ENCODE assay signal across 13 cellular contexts in the genomic region with DNA sequence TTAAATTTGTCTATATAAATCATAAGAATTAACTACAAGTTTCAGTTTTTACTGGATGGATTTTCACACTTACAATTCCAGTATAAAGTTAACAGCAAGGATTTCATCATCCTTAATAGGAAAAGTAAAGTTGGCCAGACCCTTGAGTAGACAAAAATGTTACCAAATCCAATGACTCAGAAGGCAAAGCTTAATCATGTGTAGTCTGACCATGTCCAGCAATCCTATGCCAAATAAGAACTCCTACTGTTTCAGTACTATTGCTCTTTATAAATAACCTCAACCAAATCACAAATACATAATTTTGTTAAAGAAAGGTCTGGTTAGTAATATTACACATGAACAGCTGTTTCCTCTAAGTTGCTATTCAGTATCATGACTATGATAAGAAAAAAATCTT. TPM values are rescaled to one million over a fixed set of nuclear protein-coding genes. Genes with fewer than 3 reads are reported as not detected.
A peak's percentile ranks its signal among the peaks of the same experiment; 100 is the strongest.
DNase-seq lines count a peak whose midpoint lies in the region; ATAC-seq and TF ChIP-seq lines count a peak whose summit lies in the region.
"Had no signal": no experiment of that assay in that cellular context is flagged by ENCODE, and none has a peak within 500 bp of the region (broad histone marks: within the 10 kb centered on the region; RNA-seq: fewer than 3 reads in every experiment).

No MANE protein-coding gene starts in this region.

- H3K9me3 Mint-ChIP-seq in glutamatergic neuron (ENCODE audit: unreplicated experiment) = no peaks in the 10 kb centered on the region
- H3K9me3 Mint-ChIP-seq in stimulated activated memory B cell treated with anti-CD40 and anti-IgM and Interleukin-4, amounts not matched to agents 10 μg/mL and 1 μg/mL and 100 μg/mL, for 72 hours = peaks cover 6% of the 10 kb centered on the region

- peaks cover 29% of the 10 kb centered on the region for H3K4me1 ChIP-seq in adipocyte (ENCODE audit: control insufficient read depth, insufficient read depth, low read length)
- peaks cover 0 to 69% (median 29%) of the 10 kb centered on the region in 4 donors for H3K4me1 ChIP-seq in sigmoid colon
- H3K4me1 ChIP-seq: parathyroid adenoma had no signal

- peaks cover 4% of the 10 kb centered on the region for H3K36me3 Mint-ChIP-seq in glutamatergic neuron (ENCODE audit: unreplicated experiment)
- H3K36me3 Mint-ChIP-seq in stimulated activated memory B cell treated with anti-CD40 and anti-IgM and Interleukin-4, amounts not matched to agents 10 μg/mL and 1 μg/mL and 100 μg/mL, for 72 hours = no peaks in the 10 kb centered on the region
- H3K36me3 Mint-ChIP-seq: activated naive CD4-positive, alpha-beta T cell treated with anti-CD3 and anti-CD28 coated beads, Interleukin-2, amount 50 U/mL, for 24 hours had no signal

- no peak overlapping the region for H3K27ac Mint-ChIP-seq in glutamatergic neuron (ENCODE audit: unreplicated experiment)
- H3K27ac Mint-ChIP-seq in stimulated activated memory B cell treated with anti-CD40 and anti-IgM and Interleukin-4, amounts not matched to agents 10 μg/mL and 1 μg/mL and 100 μg/mL, for 72 hours = no peak overlapping the region
- H3K27ac Mint-ChIP-seq: activated naive CD4-positive, alpha-beta T cell treated with anti-CD3 and anti-CD28 coated beads, Interleukin-2, amount 50 U/mL, for 24 hours had no signal

- TF ChIP-seq POLR2A in sigmoid colon (IDR thresholded peaks at IDR 0.05) = no peak

- H3K36me3 ChIP-seq in adipocyte (ENCODE audit: control insufficient read depth, insufficient read depth, low read length, severe bottlenecking) = peaks cover 19% of the 10 kb centered on the region
- peaks cover 0 to 5% (median 0%) of the 10 kb centered on the region in 4 donors for H3K36me3 ChIP-seq in sigmoid colon

- H3K27me3 Mint-ChIP-seq in glutamatergic neuron (ENCODE audit: unreplicated experiment) = peaks cover 1% of the 10 kb centered on the region
- no peaks in the 10 kb centered on the region for H3K27me3 Mint-ChIP-seq in stimulated activated memory B cell treated with anti-CD40 and anti-IgM and Interleukin-4, amounts not matched to agents 10 μg/mL and 1 μg/mL and 100 μg/mL, for 72 hours
- H3K27me3 Mint-ChIP-seq: activated naive CD4-positive, alpha-beta T cell treated with anti-CD3 and anti-CD28 coated beads, Interleukin-2, amount 50 U/mL, for 24 hours had no signal

- TF ChIP-seq EP300 in sigmoid colon (IDR thresholded peaks at IDR 0.05) = peak in 1 of 4 donors; percentile 25

- peak overlapping the region; percentile 56 for H3K9ac ChIP-seq in adipocyte (ENCODE audit: low read length)
- H3K9ac ChIP-seq: parathyroid adenoma had no signal

- intact Hi-C loops in Right ventricle myocardium superior (cut with DNase I) = no loop called here
- intact Hi-C loops in sigmoid colon (cut with DNase I) = no loop called here

- peak overlapping the region; percentile 46 for H3K4me3 ChIP-seq in adipocyte (ENCODE audit: low read length)
- H3K4me3 ChIP-seq in sigmoid colon = no peak overlapping the region

- no peak overlapping the region for H3K4me3 Mint-ChIP-seq in glutamatergic neuron (ENCODE audit: unreplicated experiment)
- H3K4me3 Mint-ChIP-seq in stimulated activated memory B cell treated with anti-CD40 and anti-IgM and Interleukin-4, amounts not matched to agents 10 μg/mL and 1 μg/mL and 100 μg/mL, for 72 hours = no peak overlapping the region
- H3K4me3 Mint-ChIP-seq: activated naive CD4-positive, alpha-beta T cell treated with anti-CD3 and anti-CD28 coated beads, Interleukin-2, amount 50 U/mL, for 24 hours had no signal

- peak; percentile 73 for DNase-seq in GM03348 (ENCODE audit: low spot score)
- DNase-seq in adipocyte (ENCODE audit: low read depth) = peak; percentile 96
- no peak for DNase-seq in Right ventricle myocardium superior
- DNase-seq in sigmoid colon = no peak
- no peak for DNase-seq in stimulated activated CD4-positive, alpha-beta T cell treated with anti-CD3 and anti-CD28 coated beads, Interleukin-4, amount 100 ng/mL, for 4 hours
- no peak for DNase-seq in glutamatergic neuron
- DNase-seq: activated CD4-positive, CD25-positive, alpha-beta regulatory T cell; KG1; NK-92 treated with Interleukin-12 subunit alpha and Interleukin-12 subunit beta, amount 100 ng/mL, for 24 hours had no signal

- H3K4me1 Mint-ChIP-seq in glutamatergic neuron (ENCODE audit: low read depth, unreplicated experiment) = peaks cover 38% of the 10 kb centered on the region
- H3K4me1 Mint-ChIP-seq in stimulated activated memory B cell treated with anti-CD40 and anti-IgM and Interleukin-4, amounts not matched to agents 10 μg/mL and 1 μg/mL and 100 μg/mL, for 72 hours = no peaks in the 10 kb centered on the region
- H3K4me1 Mint-ChIP-seq: activated naive CD4-positive, alpha-beta T cell treated with anti-CD3 and anti-CD28 coated beads, Interleukin-2, amount 50 U/mL, for 24 hours had no signal

- H3K27ac ChIP-seq in sigmoid colon = peak overlapping the region in 3 of 4 donors; percentile 62 to 63 (median 63)
- H3K27ac ChIP-seq: parathyroid adenoma had no signal

- peaks cover 18% of the 10 kb centered on the region for H3K9me3 ChIP-seq in adipocyte (ENCODE audit: control insufficient read depth, low read length)
- no peaks in the 10 kb centered on the region for H3K9me3 ChIP-seq in sigmoid colon

- ATAC-seq in Right ventricle myocardium superior (ENCODE audit: poor library complexity) = peak; percentile 88
- ATAC-seq in GM18868 (IDR thresholded peaks at IDR 0.05; ENCODE audit: unreplicated experiment) = no peak
- ATAC-seq in stimulated activated memory B cell treated with anti-CD40 and anti-IgM and Interleukin-4, amounts not matched to agents 10 μg/mL and 1 μg/mL and 100 μg/mL, for 72 hours = no peak

- H3K27me3 ChIP-seq in adipocyte (replicated peaks; ENCODE audit: control insufficient read depth, insufficient read depth, low read length) (no peaks in the 10 kb centered on the region), sigmoid colon (no peaks in the 10 kb centered on the region)

- no peak for TF ChIP-seq CTCF in sigmoid colon (IDR thresholded peaks at IDR 0.05)
- no peak for TF ChIP-seq CTCF in glutamatergic neuron (IDR thresholded peaks at IDR 0.05; ENCODE audit: partially characterized antibody, unreplicated experiment)

RNA-seq across cellular contexts. Expression of a gene that starts 35.0 kb away (rescaled TPM):
- total RNA-seq in Right ventricle myocardium superior = 16.9 TPM
- total RNA-seq in sigmoid colon = 10 to 100 TPM; 63.3 to 79.9 (median 75.5) TPM
- polyA plus RNA-seq in sigmoid colon = 10 to 100 TPM; 13.6 to 36.7 (median 22.2) TPM
- 45.6 TPM for total RNA-seq in glutamatergic neuron (ENCODE audit: unreplicated experiment)

Comparison
In these comparisons a context has a peak if more than half of its experiments do, and no peak if none do; other contexts are left out.
1. DNase-seq: peak in GM03348 (single experiment) and adipocyte (single experiment); none in Right ventricle myocardium superior (single experiment), sigmoid colon (single experiment), stimulated activated CD4-positive, alpha-beta T cell treated with anti-CD3 and anti-CD28 coated beads, Interleukin-4, amount 100 ng/mL, for 4 hours (0 of 2) and glutamatergic neuron (single experiment).